Comparison of ENCODE assay signal across 15 cellular contexts in the genomic region with DNA sequence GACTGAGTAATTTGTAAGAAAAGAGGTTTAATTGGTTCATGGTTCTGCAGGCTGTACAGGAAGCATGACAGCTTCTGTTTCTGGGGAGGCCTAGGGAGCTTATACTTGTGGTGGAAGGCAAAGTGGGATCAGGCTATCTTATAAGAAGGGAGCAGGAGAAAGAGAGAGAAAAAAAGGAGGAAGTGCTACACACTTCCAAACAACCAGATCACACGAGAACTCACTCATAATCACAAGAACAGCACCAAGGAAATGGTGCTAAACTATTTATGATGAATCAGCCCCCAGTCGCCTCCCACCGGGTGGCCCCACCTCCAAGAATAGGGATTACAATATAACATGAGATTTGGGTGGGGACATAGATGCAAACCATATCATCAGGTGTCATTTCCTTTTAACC.
A peak's percentile ranks its signal among the peaks of the same experiment; 100 is the strongest.
DNase-seq lines count a peak whose midpoint lies in the region; ATAC-seq and TF ChIP-seq lines count a peak whose summit lies in the region.
"Had no signal": no experiment of that assay in that cellular context is flagged by ENCODE, and none has a peak within 500 bp of the region (broad histone marks: within the 10 kb centered on the region; RNA-seq: fewer than 3 reads in every experiment).

No MANE protein-coding gene starts in this region.

- TF ChIP-seq POLR2A in testis (IDR thresholded peaks at IDR 0.05), result no peak

- no peak overlapping the region for H2BK12ac ChIP-seq in neuronal stem cell (ENCODE audit: low read length)

- H3K9ac ChIP-seq in neuronal stem cell (ENCODE audit: low read depth, low read length, poor library complexity), result no peak overlapping the region
- H3K9ac ChIP-seq: BLaER1, GM23248 had no signal

- no peak overlapping the region for H3K18ac ChIP-seq in neuronal stem cell (ENCODE audit: low read length)

- H2BK120ac ChIP-seq in neuronal stem cell (ENCODE audit: low read depth, low read length), result no peak overlapping the region

- H3K27ac ChIP-seq in neuronal stem cell (replicated peaks; ENCODE audit: low read length) (no peak overlapping the region), testis (no peak overlapping the region)
- H3K27ac ChIP-seq: BLaER1, GM23248 had no signal

- no peak overlapping the region for H3K4me3 ChIP-seq in epithelial cell of esophagus (ENCODE audit: low read length)
- H3K4me3 ChIP-seq in neuronal stem cell (ENCODE audit: low read length in 2 of 2), result no peak overlapping the region
- no peak overlapping the region for H3K4me3 ChIP-seq in testis
- H3K4me3 ChIP-seq: BLaER1, GM23248 had no signal

- WGBS in neuronal stem cell (ENCODE audit: extremely low coverage in 2 of 2, insufficient read length in 2 of 2, insufficient replicate concordance in 1 of 2), 2 donors, result no CpG with 5 or more reads among the region's 3 CpGs
- 86 to 88% methylated on average over 3 of the region's 3 CpGs for WGBS in testis, 2 donors

- no peak overlapping the region for H3K27ac Mint-ChIP-seq in activated T-helper 2 cell treated with anti-CD3 and anti-CD28 coated beads, Interferon-gamma antibody, Interleukin-2, Interleukin-4, amounts not matched to agents 10 μg/mL and 5 μg/mL and 100 μg/mL, durations not matched to agents 14 hours and 24 hours and 36 hours
- H3K27ac Mint-ChIP-seq: H9 had no signal

- peak overlapping the region; percentile 66 for H3K4ac ChIP-seq in neuronal stem cell (ENCODE audit: low read length)

- no peak overlapping the region for H3K23ac ChIP-seq in neuronal stem cell (ENCODE audit: low read depth, low read length, poor library complexity)

- peaks cover 16% of the 10 kb centered on the region for H3K27me3 Mint-ChIP-seq in activated T-helper 2 cell treated with anti-CD3 and anti-CD28 coated beads, Interferon-gamma antibody, Interleukin-2, Interleukin-4, amounts not matched to agents 10 μg/mL and 5 μg/mL and 100 μg/mL, durations not matched to agents 14 hours and 24 hours and 36 hours (ENCODE audit: low read depth)

- no peak overlapping the region for H3K4me2 ChIP-seq in neuronal stem cell (ENCODE audit: insufficient read depth, low read length, poor library complexity, severe bottlenecking)
- H3K4me2 ChIP-seq: BLaER1 had no signal

- intact Hi-C loops in activated T-helper 2 cell treated with anti-CD3 and anti-CD28 coated beads, Interferon-gamma antibody, Interleukin-2, Interleukin-4, amounts not matched to agents 10 μg/mL and 5 μg/mL and 100 μg/mL, durations not matched to agents 14 hours and 24 hours and 36 hours (cut with micrococcal nuclease), result no loop called here
- intact Hi-C loops in testis (cut with DNase I; ENCODE audit: low total_unique reads), result no loop called here

- no peak overlapping the region for H2BK5ac ChIP-seq in neuronal stem cell (ENCODE audit: low read length)

- H3K9me3 ChIP-seq in neuronal stem cell (replicated peaks in 1 of 2; ENCODE audit: control insufficient read depth in 2 of 2, insufficient read depth in 1 of 2, low read depth in 1 of 2, low read length in 2 of 2) (peaks cover 0 to 2% of the 10 kb centered on the region in 2 donors), testis (no peaks in the 10 kb centered on the region)
- H3K9me3 ChIP-seq: BLaER1, Caco-2 had no signal

- H3K4me1 Mint-ChIP-seq in activated T-helper 2 cell treated with anti-CD3 and anti-CD28 coated beads, Interferon-gamma antibody, Interleukin-2, Interleukin-4, amounts not matched to agents 10 μg/mL and 5 μg/mL and 100 μg/mL, durations not matched to agents 14 hours and 24 hours and 36 hours (ENCODE audit: low read depth), result no peaks in the 10 kb centered on the region

- no peak overlapping the region for H2AK5ac ChIP-seq in neuronal stem cell (ENCODE audit: low read depth, low read length)

- H4K91ac ChIP-seq in neuronal stem cell (ENCODE audit: low read depth, low read length, poor library complexity), result no peak overlapping the region

- H3K4me3 Mint-ChIP-seq in activated T-helper 2 cell treated with anti-CD3 and anti-CD28 coated beads, Interferon-gamma antibody, Interleukin-2, Interleukin-4, amounts not matched to agents 10 μg/mL and 5 μg/mL and 100 μg/mL, durations not matched to agents 14 hours and 24 hours and 36 hours (ENCODE audit: low read depth), result no peak overlapping the region
- H3K4me3 Mint-ChIP-seq: CD8-positive, alpha-beta memory T cell; H9 had no signal

- peak; percentile 32 for DNase-seq in HT1080 (ENCODE audit: low read depth)
- DNase-seq in RKO (ENCODE audit: low spot score), result peak; percentile 24
- DNase-seq in epithelial cell of esophagus (ENCODE audit: low read depth), result peak; percentile 11
- DNase-seq in neuronal stem cell (ENCODE audit: low spot score), result no peak
- no peak for DNase-seq in activated T-helper 2 cell treated with anti-CD3 and anti-CD28 coated beads, Interferon-gamma antibody, Interleukin-2, Interleukin-4, amounts not matched to agents 10 μg/mL and 5 μg/mL and 100 μg/mL, durations not matched to agents 14 hours and 24 hours and 36 hours (ENCODE audit: low spot score)
- DNase-seq in testis, result no peak
- DNase-seq: AML-193; Caco-2; CD8-positive, alpha-beta memory T cell; DND-41; GDM1; GM23248; H9 had no signal

- H3K36me3 Mint-ChIP-seq in activated T-helper 2 cell treated with anti-CD3 and anti-CD28 coated beads, Interferon-gamma antibody, Interleukin-2, Interleukin-4, amounts not matched to agents 10 μg/mL and 5 μg/mL and 100 μg/mL, durations not matched to agents 14 hours and 24 hours and 36 hours (ENCODE audit: low read depth), result no peaks in the 10 kb centered on the region
- H3K36me3 Mint-ChIP-seq: CD8-positive, alpha-beta memory T cell had no signal

- no peaks in the 10 kb centered on the region for H3K9me3 Mint-ChIP-seq in activated T-helper 2 cell treated with anti-CD3 and anti-CD28 coated beads, Interferon-gamma antibody, Interleukin-2, Interleukin-4, amounts not matched to agents 10 μg/mL and 5 μg/mL and 100 μg/mL, durations not matched to agents 14 hours and 24 hours and 36 hours
- H3K9me3 Mint-ChIP-seq: H9 had no signal

- no peaks in the 10 kb centered on the region for H3K79me1 ChIP-seq in neuronal stem cell (ENCODE audit: low read depth, low read length)

- H3K4me1 ChIP-seq in neuronal stem cell (ENCODE audit: control insufficient read depth in 2 of 2, insufficient read depth in 1 of 2, low read depth in 1 of 2, low read length in 2 of 2), result peaks cover 3 to 7% of the 10 kb centered on the region in 2 donors
- H3K4me1 ChIP-seq in testis, result no peaks in the 10 kb centered on the region
- H3K4me1 ChIP-seq: BLaER1 had no signal

- H3K27me3 ChIP-seq in neuronal stem cell (ENCODE audit: control insufficient read depth in 3 of 3, insufficient read depth in 3 of 3, low read depth in 1 of 3, low read length in 3 of 3) (no peaks in the 10 kb centered on the region), testis (no peaks in the 10 kb centered on the region)
- H3K27me3 ChIP-seq: BLaER1 had no signal

- no peak overlapping the region for H3K14ac ChIP-seq in neuronal stem cell (ENCODE audit: low read length)

- H2BK15ac ChIP-seq in neuronal stem cell (ENCODE audit: low read length), result no peak overlapping the region

- no peak overlapping the region for H2AFZ ChIP-seq in neuronal stem cell (ENCODE audit: low read length)
- H2AFZ ChIP-seq: GM23248 had no signal

- TF ChIP-seq CTCF in epithelial cell of esophagus (IDR thresholded peaks at IDR 0.05; ENCODE audit: insufficient read depth, low read depth, low read length, missing control alignments) (no peak), testis (IDR thresholded peaks at IDR 0.05) (no peak)

- no peak overlapping the region for H4K8ac ChIP-seq in neuronal stem cell (ENCODE audit: low read depth, low read length)

- no peak for ATAC-seq in GM18870 (IDR thresholded peaks at IDR 0.05; ENCODE audit: unreplicated experiment)

- H3K36me3 ChIP-seq in neuronal stem cell (replicated peaks in 1 of 2; ENCODE audit: control insufficient read depth in 2 of 2, insufficient read depth in 2 of 2, low read length in 2 of 2) (no peaks in the 10 kb centered on the region), testis (ENCODE audit: low read depth, missing control alignments) (no peaks in the 10 kb centered on the region)
- H3K36me3 ChIP-seq: BLaER1 had no signal

Comparison
In these comparisons a context has a peak if more than half of its experiments do, and no peak if none do; other contexts are left out.
1. DNase-seq: peak in HT1080 (single experiment), RKO (single experiment) and epithelial cell of esophagus (single experiment); none in neuronal stem cell (single experiment), activated T-helper 2 cell treated with anti-CD3 and anti-CD28 coated beads, Interferon-gamma antibody, Interleukin-2, Interleukin-4, amounts not matched to agents 10 μg/mL and 5 μg/mL and 100 μg/mL, durations not matched to agents 14 hours and 24 hours and 36 hours (single experiment) and testis (single experiment).